In the genomic region with DNA sequence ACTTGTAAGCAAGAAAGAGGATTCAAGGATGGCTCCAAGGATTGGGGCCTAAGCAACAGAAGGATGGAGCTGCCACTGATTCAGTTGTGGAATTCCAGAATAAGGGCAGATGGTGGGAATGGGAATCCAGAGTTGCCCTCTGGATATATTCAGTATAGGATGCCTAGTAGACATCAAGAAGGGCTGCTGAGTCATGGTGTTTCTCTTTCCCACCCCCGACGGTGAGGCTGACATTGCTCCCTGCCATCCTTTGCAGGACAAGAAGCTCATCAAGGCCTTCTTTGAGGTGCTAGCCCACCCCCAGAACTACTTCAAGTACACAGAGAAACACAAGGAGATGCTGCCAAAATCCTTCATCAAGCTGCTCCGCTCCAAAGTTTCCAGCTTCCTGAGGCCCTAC, we compare ENCODE assay signal across 2 cellular contexts.
TF ChIP-seq lines count a peak whose summit lies in the region.

No MANE protein-coding gene starts in this region.

TF ChIP-seq in HepG2, 621 proteins besides CTCF, POLR2A, EP300 and RAD21 (continues in another document):
- TF ChIP-seq PRPF4 (IDR thresholded peaks at IDR 0.05; ENCODE audit: low read depth, low read length, poor library complexity, severe bottlenecking) (no peak), ARHGAP35 (CRISPR knock-in tag; IDR thresholded peaks at IDR 0.05; ENCODE audit: borderline replicate concordance) (no peak), MAFF (IDR thresholded peaks at IDR 0.05; ENCODE audit: low read depth, low read length) (0 out of 2 replicates have a peak, but pooled peaks have one; percentile 11), NFE2L1 (CRISPR knock-in tag; IDR thresholded peaks at IDR 0.05; ENCODE audit: borderline replicate concordance) (no peak), ZNF883 (CRISPR knock-in tag; IDR thresholded peaks at IDR 0.05; ENCODE audit: not compliant biosample characterization) (no peak), NFE2L2 (IDR thresholded peaks at IDR 0.05; ENCODE audit: low read length) (peak; percentile 59), ZNF761 (CRISPR knock-in tag; conservative IDR thresholded peaks at IDR 0.05) (no peak), ZNF646 (CRISPR knock-in tag; IDR thresholded peaks at IDR 0.05) (no peak), TFAP4 (IDR thresholded peaks at IDR 0.05; ENCODE audit: borderline replicate concordance, low read depth) (no peak), MAFK (conservative IDR thresholded peaks at IDR 0.05 in 1 of 2, IDR thresholded peaks at IDR 0.05 in 1 of 2; ENCODE audit: low read length in 2 of 2) (peak; percentile 19 to 38; a peak in 1 of 4 replicates), PCBP1 (IDR thresholded peaks at IDR 0.05; ENCODE audit: borderline replicate concordance, low read depth, low read length) (no peak), ZNF12 (CRISPR knock-in tag; IDR thresholded peaks at IDR 0.05) (no peak), ZNF576 (CRISPR knock-in tag; IDR thresholded peaks at IDR 0.05) (no peak), FOXJ3 (CRISPR knock-in tag; IDR thresholded peaks at IDR 0.05; ENCODE audit: borderline replicate concordance) (no peak)
- TF ChIP-seq, protein P1, sequence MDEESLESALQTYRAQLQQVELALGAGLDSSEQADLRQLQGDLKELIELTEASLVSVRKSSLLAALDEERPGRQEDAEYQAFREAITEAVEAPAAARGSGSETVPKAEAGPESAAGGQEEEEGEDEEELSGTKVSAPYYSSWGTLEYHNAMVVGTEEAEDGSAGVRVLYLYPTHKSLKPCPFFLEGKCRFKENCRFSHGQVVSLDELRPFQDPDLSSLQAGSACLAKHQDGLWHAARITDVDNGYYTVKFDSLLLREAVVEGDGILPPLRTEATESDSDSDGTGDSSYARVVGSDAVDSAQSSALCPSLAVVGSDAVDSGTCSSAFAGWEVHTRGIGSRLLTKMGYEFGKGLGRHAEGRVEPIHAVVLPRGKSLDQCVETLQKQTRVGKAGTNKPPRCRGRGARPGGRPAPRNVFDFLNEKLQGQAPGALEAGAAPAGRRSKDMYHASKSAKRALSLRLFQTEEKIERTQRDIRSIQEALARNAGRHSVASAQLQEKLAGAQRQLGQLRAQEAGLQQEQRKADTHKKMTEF (CRISPR knock-in tag; IDR thresholded peaks at IDR 0.05), result no peak

TF ChIP-seq in GM12878, 131 proteins besides CTCF, POLR2A, EP300 and RAD21:
- peak; percentile 49; the same call in 1 of the 2 replicates for TF ChIP-seq BACH1 (IDR thresholded peaks at IDR 0.05; ENCODE audit: borderline replicate concordance)
- no peak for TF ChIP-seq CBFB (IDR thresholded peaks at IDR 0.05; ENCODE audit: low read depth)
- no peak for TF ChIP-seq KAT2A (conservative IDR thresholded peaks at IDR 0.05; ENCODE audit: control insufficient read depth, low read depth, low read length)
- TF ChIP-seq, protein P2, sequence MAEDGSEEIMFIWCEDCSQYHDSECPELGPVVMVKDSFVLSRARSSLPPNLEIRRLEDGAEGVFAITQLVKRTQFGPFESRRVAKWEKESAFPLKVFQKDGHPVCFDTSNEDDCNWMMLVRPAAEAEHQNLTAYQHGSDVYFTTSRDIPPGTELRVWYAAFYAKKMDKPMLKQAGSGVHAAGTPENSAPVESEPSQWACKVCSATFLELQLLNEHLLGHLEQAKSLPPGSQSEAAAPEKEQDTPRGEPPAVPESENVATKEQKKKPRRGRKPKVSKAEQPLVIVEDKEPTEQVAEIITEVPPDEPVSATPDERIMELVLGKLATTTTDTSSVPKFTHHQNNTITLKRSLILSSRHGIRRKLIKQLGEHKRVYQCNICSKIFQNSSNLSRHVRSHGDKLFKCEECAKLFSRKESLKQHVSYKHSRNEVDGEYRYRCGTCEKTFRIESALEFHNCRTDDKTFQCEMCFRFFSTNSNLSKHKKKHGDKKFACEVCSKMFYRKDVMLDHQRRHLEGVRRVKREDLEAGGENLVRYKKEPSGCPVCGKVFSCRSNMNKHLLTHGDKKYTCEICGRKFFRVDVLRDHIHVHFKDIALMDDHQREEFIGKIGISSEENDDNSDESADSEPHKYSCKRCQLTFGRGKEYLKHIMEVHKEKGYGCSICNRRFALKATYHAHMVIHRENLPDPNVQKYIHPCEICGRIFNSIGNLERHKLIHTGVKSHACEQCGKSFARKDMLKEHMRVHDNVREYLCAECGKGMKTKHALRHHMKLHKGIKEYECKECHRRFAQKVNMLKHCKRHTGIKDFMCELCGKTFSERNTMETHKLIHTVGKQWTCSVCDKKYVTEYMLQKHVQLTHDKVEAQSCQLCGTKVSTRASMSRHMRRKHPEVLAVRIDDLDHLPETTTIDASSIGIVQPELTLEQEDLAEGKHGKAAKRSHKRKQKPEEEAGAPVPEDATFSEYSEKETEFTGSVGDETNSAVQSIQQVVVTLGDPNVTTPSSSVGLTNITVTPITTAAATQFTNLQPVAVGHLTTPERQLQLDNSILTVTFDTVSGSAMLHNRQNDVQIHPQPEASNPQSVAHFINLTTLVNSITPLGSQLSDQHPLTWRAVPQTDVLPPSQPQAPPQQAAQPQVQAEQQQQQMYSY (CRISPR knock-in tag; IDR thresholded peaks at IDR 0.05), result no peak
